In genomic region chr4:53653484-53654053, GRCh38 we compare ENCODE assay signal across 1 cellular context.
TF ChIP-seq lines count a peak whose summit lies in the region.

No MANE protein-coding gene starts in this region.

TF ChIP-seq in SK-N-SH treated with all-trans-retinoic acid at 6 μM for 48 hours, 23 proteins besides CTCF, POLR2A, EP300 and RAD21 (continued from another document):
- TF ChIP-seq TSHZ2 (CRISPR knock-in tag; IDR thresholded peaks at IDR 0.05) (no peak), CSDC2 (CRISPR knock-in tag; IDR thresholded peaks at IDR 0.05) (no peak)
TF ChIP-seq in SK-N-SH treated with all-trans-retinoic acid at 6 μM for 48 hours: peak in this region for 0.
